In the genomic region with DNA sequence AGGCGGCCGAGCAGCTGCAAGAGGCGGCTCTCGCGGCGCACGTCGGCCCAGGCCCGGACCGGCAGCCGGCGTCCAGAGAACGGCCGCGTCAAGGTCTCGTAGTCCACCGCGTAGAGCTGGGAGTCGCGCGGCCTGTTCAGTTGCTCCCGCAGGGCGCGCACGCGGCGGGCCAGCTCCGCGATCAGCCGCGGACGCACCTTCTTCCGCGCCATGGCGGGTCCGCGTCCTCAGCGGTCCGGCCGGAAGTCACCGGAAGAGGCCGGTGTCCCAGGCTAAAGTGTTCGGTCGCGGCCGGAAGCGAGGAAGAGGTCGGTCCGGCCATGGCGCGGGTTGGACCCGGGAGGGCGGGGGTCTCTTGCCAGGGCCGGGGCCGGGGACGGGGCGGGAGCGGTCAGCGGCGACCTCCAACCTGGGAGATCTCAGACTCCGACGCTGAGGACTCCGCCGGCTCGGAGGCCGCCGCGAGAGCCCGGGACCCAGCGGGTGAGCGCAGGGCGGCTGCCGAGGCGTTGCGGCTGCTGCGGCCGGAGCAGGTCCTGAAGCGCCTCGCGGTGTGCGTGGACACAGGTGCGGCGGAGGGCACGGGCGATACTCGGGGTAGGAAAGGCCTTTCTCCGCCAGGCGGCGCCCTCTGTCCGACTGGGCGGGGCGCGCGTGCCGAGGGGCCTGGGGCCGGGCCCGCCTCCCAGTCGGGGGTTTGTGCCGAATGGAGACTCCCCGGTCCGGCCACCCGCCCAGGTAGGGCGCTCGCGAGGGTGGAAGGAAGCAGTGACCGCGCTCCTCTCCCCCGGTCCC, we compare ENCODE assay signal across 1 cellular context.
TF ChIP-seq lines count a peak whose summit lies in the region.

A gene (minus strand): TSS at position 227 of the 795 bp plus-strand sequence. CDS start 15 bp downstream, at position 212.

TF ChIP-seq in HepG2, 621 proteins besides CTCF, POLR2A, EP300 and RAD21 (continued from another document and continues in another):
- TF ChIP-seq, protein P1, sequence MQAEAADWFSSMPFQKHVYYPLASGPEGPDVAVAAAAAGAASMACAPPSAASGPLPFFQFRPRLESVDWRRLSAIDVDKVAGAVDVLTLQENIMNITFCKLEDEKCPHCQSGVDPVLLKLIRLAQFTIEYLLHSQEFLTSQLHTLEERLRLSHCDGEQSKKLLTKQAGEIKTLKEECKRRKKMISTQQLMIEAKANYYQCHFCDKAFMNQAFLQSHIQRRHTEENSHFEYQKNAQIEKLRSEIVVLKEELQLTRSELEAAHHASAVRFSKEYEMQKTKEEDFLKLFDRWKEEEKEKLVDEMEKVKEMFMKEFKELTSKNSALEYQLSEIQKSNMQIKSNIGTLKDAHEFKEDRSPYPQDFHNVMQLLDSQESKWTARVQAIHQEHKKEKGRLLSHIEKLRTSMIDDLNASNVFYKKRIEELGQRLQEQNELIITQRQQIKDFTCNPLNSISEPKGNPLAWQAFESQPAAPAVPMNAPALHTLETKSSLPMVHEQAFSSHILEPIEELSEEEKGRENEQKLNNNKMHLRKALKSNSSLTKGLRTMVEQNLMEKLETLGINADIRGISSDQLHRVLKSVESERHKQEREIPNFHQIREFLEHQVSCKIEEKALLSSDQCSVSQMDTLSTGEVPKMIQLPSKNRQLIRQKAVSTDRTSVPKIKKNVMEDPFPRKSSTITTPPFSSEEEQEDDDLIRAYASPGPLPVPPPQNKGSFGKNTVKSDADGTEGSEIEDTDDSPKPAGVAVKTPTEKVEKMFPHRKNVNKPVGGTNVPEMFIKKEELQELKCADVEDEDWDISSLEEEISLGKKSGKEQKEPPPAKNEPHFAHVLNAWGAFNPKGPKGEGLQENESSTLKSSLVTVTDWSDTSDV (CRISPR knock-in tag; IDR thresholded peaks at IDR 0.05) = no peak
- TF ChIP-seq, protein P2, sequence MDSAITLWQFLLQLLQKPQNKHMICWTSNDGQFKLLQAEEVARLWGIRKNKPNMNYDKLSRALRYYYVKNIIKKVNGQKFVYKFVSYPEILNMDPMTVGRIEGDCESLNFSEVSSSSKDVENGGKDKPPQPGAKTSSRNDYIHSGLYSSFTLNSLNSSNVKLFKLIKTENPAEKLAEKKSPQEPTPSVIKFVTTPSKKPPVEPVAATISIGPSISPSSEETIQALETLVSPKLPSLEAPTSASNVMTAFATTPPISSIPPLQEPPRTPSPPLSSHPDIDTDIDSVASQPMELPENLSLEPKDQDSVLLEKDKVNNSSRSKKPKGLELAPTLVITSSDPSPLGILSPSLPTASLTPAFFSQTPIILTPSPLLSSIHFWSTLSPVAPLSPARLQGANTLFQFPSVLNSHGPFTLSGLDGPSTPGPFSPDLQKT (CRISPR knock-in tag; IDR thresholded peaks at IDR 0.05; ENCODE audit: borderline replicate concordance) = peak; percentile 80; the same call in 1 of the 2 replicates
- TF ChIP-seq, protein P3, sequence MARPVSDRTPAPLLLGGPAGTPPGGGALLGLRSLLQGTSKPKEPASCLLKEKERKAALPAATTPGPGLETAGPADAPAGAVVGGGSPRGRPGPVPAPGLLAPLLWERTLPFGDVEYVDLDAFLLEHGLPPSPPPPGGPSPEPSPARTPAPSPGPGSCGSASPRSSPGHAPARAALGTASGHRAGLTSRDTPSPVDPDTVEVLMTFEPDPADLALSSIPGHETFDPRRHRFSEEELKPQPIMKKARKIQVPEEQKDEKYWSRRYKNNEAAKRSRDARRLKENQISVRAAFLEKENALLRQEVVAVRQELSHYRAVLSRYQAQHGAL (CRISPR knock-in tag; IDR thresholded peaks at IDR 0.05; ENCODE audit: not compliant biosample characterization) = no peak
- TF ChIP-seq, protein P4, sequence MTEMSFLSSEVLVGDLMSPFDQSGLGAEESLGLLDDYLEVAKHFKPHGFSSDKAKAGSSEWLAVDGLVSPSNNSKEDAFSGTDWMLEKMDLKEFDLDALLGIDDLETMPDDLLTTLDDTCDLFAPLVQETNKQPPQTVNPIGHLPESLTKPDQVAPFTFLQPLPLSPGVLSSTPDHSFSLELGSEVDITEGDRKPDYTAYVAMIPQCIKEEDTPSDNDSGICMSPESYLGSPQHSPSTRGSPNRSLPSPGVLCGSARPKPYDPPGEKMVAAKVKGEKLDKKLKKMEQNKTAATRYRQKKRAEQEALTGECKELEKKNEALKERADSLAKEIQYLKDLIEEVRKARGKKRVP (CRISPR knock-in tag; IDR thresholded peaks at IDR 0.05) = no peak
- TF ChIP-seq NR1H2 (CRISPR knock-in tag; IDR thresholded peaks at IDR 0.05; ENCODE audit: borderline replicate concordance, low read depth) (peak; percentile 73; the same call in 1 of the 2 replicates), MED13 (CRISPR knock-in tag; IDR thresholded peaks at IDR 0.05) (peak; percentile 74; the same call in 1 of the 2 replicates), ZNF274 (CRISPR knock-in tag; IDR thresholded peaks at IDR 0.05) (peak; percentile 68; the same call in 1 of the 2 replicates), ZFP37 (CRISPR knock-in tag; IDR thresholded peaks at IDR 0.05; ENCODE audit: borderline replicate concordance) (0 out of 2 replicates have a peak, but pooled peaks have one; percentile 65), ISL2 (CRISPR knock-in tag; IDR thresholded peaks at IDR 0.05) (peak; percentile 56), NFE2L1 (CRISPR knock-in tag; IDR thresholded peaks at IDR 0.05; ENCODE audit: borderline replicate concordance) (no peak; the same call in 1 of the 2 replicates), ZFY (CRISPR knock-in tag; IDR thresholded peaks at IDR 0.05) (peak; percentile 94), ZNF629 (CRISPR knock-in tag; conservative IDR thresholded peaks at IDR 0.05) (peak; percentile 68), SP140L (CRISPR knock-in tag; IDR thresholded peaks at IDR 0.05; ENCODE audit: borderline replicate concordance) (peak; percentile 40; the same call in 1 of the 2 replicates), FOXA1 (IDR thresholded peaks at IDR 0.05) (no peak), FOXA1 (CRISPR knock-in tag; IDR thresholded peaks at IDR 0.05) (peak; percentile 32), ZNF292 (CRISPR knock-in tag; IDR thresholded peaks at IDR 0.05; ENCODE audit: borderline replicate concordance, low read depth) (no peak)
- TF ChIP-seq, protein P5, sequence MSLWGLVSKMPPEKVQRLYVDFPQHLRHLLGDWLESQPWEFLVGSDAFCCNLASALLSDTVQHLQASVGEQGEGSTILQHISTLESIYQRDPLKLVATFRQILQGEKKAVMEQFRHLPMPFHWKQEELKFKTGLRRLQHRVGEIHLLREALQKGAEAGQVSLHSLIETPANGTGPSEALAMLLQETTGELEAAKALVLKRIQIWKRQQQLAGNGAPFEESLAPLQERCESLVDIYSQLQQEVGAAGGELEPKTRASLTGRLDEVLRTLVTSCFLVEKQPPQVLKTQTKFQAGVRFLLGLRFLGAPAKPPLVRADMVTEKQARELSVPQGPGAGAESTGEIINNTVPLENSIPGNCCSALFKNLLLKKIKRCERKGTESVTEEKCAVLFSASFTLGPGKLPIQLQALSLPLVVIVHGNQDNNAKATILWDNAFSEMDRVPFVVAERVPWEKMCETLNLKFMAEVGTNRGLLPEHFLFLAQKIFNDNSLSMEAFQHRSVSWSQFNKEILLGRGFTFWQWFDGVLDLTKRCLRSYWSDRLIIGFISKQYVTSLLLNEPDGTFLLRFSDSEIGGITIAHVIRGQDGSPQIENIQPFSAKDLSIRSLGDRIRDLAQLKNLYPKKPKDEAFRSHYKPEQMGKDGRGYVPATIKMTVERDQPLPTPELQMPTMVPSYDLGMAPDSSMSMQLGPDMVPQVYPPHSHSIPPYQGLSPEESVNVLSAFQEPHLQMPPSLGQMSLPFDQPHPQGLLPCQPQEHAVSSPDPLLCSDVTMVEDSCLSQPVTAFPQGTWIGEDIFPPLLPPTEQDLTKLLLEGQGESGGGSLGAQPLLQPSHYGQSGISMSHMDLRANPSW (CRISPR knock-in tag; IDR thresholded peaks at IDR 0.05; ENCODE audit: borderline replicate concordance) = 0 out of 2 replicates have a peak, but pooled peaks have one; percentile 21
- TF ChIP-seq, protein P6, sequence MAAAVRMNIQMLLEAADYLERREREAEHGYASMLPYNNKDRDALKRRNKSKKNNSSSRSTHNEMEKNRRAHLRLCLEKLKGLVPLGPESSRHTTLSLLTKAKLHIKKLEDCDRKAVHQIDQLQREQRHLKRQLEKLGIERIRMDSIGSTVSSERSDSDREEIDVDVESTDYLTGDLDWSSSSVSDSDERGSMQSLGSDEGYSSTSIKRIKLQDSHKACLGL (CRISPR knock-in tag; IDR thresholded peaks at IDR 0.05) = peak; percentile 43; the same call in 1 of the 2 replicates
- TF ChIP-seq, protein P7, sequence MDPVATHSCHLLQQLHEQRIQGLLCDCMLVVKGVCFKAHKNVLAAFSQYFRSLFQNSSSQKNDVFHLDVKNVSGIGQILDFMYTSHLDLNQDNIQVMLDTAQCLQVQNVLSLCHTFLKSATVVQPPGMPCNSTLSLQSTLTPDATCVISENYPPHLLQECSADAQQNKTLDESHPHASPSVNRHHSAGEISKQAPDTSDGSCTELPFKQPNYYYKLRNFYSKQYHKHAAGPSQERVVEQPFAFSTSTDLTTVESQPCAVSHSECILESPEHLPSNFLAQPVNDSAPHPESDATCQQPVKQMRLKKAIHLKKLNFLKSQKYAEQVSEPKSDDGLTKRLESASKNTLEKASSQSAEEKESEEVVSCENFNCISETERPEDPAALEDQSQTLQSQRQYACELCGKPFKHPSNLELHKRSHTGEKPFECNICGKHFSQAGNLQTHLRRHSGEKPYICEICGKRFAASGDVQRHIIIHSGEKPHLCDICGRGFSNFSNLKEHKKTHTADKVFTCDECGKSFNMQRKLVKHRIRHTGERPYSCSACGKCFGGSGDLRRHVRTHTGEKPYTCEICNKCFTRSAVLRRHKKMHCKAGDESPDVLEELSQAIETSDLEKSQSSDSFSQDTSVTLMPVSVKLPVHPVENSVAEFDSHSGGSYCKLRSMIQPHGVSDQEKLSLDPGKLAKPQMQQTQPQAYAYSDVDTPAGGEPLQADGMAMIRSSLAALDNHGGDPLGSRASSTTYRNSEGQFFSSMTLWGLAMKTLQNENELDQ (CRISPR knock-in tag; IDR thresholded peaks at IDR 0.05; ENCODE audit: borderline replicate concordance) = peak; percentile 35; the same call in 1 of the 2 replicates
- TF ChIP-seq, protein P8, sequence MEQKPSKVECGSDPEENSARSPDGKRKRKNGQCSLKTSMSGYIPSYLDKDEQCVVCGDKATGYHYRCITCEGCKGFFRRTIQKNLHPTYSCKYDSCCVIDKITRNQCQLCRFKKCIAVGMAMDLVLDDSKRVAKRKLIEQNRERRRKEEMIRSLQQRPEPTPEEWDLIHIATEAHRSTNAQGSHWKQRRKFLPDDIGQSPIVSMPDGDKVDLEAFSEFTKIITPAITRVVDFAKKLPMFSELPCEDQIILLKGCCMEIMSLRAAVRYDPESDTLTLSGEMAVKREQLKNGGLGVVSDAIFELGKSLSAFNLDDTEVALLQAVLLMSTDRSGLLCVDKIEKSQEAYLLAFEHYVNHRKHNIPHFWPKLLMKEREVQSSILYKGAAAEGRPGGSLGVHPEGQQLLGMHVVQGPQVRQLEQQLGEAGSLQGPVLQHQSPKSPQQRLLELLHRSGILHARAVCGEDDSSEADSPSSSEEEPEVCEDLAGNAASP (CRISPR knock-in tag; IDR thresholded peaks at IDR 0.05; ENCODE audit: borderline replicate concordance) = peak; percentile 8; the same call in 1 of the 2 replicates
- TF ChIP-seq, protein P9, sequence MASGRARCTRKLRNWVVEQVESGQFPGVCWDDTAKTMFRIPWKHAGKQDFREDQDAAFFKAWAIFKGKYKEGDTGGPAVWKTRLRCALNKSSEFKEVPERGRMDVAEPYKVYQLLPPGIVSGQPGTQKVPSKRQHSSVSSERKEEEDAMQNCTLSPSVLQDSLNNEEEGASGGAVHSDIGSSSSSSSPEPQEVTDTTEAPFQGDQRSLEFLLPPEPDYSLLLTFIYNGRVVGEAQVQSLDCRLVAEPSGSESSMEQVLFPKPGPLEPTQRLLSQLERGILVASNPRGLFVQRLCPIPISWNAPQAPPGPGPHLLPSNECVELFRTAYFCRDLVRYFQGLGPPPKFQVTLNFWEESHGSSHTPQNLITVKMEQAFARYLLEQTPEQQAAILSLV (CRISPR knock-in tag; IDR thresholded peaks at IDR 0.05; ENCODE audit: borderline replicate concordance) = peak; percentile 80; the same call in 1 of the 2 replicates
- TF ChIP-seq, protein P10, sequence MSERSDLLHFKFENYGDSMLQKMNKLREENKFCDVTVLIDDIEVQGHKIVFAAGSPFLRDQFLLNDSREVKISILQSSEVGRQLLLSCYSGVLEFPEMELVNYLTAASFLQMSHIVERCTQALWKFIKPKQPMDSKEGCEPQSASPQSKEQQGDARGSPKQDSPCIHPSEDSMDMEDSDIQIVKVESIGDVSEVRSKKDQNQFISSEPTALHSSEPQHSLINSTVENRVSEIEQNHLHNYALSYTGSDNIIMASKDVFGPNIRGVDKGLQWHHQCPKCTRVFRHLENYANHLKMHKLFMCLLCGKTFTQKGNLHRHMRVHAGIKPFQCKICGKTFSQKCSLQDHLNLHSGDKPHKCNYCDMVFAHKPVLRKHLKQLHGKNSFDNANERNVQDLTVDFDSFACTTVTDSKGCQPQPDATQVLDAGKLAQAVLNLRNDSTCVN (CRISPR knock-in tag; IDR thresholded peaks at IDR 0.05; ENCODE audit: borderline replicate concordance) = no peak; the same call in 1 of the 2 replicates
- TF ChIP-seq, protein P11, sequence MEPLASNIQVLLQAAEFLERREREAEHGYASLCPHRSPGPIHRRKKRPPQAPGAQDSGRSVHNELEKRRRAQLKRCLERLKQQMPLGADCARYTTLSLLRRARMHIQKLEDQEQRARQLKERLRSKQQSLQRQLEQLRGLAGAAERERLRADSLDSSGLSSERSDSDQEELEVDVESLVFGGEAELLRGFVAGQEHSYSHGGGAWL (CRISPR knock-in tag; IDR thresholded peaks at IDR 0.05) = peak; percentile 56
- TF ChIP-seq, protein P12, sequence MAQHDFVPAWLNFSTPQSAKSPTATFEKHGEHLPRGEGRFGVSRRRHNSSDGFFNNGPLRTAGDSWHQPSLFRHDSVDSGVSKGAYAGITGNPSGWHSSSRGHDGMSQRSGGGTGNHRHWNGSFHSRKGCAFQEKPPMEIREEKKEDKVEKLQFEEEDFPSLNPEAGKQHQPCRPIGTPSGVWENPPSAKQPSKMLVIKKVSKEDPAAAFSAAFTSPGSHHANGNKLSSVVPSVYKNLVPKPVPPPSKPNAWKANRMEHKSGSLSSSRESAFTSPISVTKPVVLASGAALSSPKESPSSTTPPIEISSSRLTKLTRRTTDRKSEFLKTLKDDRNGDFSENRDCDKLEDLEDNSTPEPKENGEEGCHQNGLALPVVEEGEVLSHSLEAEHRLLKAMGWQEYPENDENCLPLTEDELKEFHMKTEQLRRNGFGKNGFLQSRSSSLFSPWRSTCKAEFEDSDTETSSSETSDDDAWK (CRISPR knock-in tag; IDR thresholded peaks at IDR 0.05) = no peak
- TF ChIP-seq, protein P13, sequence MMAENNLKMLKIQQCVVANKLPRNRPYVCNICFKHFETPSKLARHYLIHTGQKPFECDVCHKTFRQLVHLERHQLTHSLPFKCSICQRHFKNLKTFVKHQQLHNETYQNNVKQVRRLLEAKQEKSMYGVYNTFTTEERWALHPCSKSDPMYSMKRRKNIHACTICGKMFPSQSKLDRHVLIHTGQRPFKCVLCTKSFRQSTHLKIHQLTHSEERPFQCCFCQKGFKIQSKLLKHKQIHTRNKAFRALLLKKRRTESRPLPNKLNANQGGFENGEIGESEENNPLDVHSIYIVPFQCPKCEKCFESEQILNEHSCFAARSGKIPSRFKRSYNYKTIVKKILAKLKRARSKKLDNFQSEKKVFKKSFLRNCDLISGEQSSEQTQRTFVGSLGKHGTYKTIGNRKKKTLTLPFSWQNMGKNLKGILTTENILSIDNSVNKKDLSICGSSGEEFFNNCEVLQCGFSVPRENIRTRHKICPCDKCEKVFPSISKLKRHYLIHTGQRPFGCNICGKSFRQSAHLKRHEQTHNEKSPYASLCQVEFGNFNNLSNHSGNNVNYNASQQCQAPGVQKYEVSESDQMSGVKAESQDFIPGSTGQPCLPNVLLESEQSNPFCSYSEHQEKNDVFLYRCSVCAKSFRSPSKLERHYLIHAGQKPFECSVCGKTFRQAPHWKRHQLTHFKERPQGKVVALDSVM (CRISPR knock-in tag; IDR thresholded peaks at IDR 0.05) = peak; percentile 9
